In the genomic region with DNA sequence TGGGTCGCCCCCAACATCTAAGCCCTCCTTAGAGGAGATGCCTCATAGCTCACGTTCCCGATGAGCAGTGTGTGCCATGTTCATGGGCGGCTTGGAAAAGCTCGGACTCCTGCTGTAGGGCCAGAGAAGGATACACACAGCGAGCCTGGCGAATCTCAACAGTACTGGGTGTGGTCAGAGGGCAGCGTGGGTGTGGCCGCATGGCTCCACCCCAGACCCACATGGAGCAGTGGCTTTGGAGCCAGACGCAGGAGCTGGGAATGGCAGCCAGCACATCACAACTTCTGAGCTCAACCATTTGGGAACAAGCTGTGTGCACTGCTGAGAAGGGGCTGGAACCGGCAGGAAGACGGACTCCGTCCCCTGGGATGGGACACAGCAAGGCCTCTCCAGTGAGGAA, we compare ENCODE assay signal across 21 cellular contexts. TPM values are rescaled to one million over a fixed set of nuclear protein-coding genes. Genes with fewer than 3 reads are reported as not detected.
"Had no signal": no experiment of that assay in that cellular context is flagged by ENCODE, and none has a peak within 500 bp of the region (broad histone marks: within the 10 kb centered on the region; RNA-seq: fewer than 3 reads in every experiment).

No MANE protein-coding gene starts in this region.

- DNase-seq: activated CD4-positive, alpha-beta T cell treated with anti-CD3 and anti-CD28 coated beads, Interleukin-2, amount 50 U/mL, for 1 hour; activated CD8-positive, alpha-beta memory T cell treated with anti-CD3 and anti-CD28 coated beads for 24 hours; activated naive CD8-positive, alpha-beta T cell treated with anti-CD3 and anti-CD28 coated beads, Interleukin-2, amount 10 ng/mL, durations not matched to agents 7 days and 5 days; brain microvascular endothelial cell; cortex of kidney; effector CD8-positive, alpha-beta T cell; foreskin keratinocyte; head of caudate nucleus; left cardiac atrium; lower lobe of right lung; stimulated activated CD4-positive, alpha-beta T cell treated with anti-CD3 and anti-CD28 coated beads, Interleukin-4, amount 100 ng/mL, for 24 hours; stimulated activated naive CD4-positive, alpha-beta T cell treated with Interleukin-2 at 50 U/mL for 16 hours; testis; upper lobe of left lung had no signal

- H3K4me3 Mint-ChIP-seq: activated naive CD8-positive, alpha-beta T cell treated with anti-CD3 and anti-CD28 coated beads, Interleukin-2, amount 10 ng/mL, durations not matched to agents 7 days and 5 days; central memory CD8-positive, alpha-beta T cell; neural progenitor cell had no signal

- H3K27me3 ChIP-seq: brain microvascular endothelial cell, foreskin keratinocyte, neural progenitor cell, pancreas, testis, upper lobe of left lung had no signal

- H2AFZ ChIP-seq: neural progenitor cell had no signal

- H3K27ac Mint-ChIP-seq: activated naive CD8-positive, alpha-beta T cell treated with anti-CD3 and anti-CD28 coated beads, Interleukin-2, amount 10 ng/mL, durations not matched to agents 7 days and 5 days; neural progenitor cell had no signal

- H3K4me1 ChIP-seq: foreskin keratinocyte, neural progenitor cell, pancreas had no signal

- H3K4me2 ChIP-seq: neural progenitor cell had no signal

- H3K9ac ChIP-seq: neural progenitor cell had no signal

- ATAC-seq: activated CD4-positive, CD25-positive, alpha-beta regulatory T cell treated with anti-CD3 and anti-CD28 coated beads, Interleukin-2, amount 50 U/mL, for 24 hours; foreskin keratinocyte; left cardiac atrium; lower lobe of right lung; pancreas had no signal

- H3K27ac ChIP-seq: brain microvascular endothelial cell, foreskin keratinocyte, lower lobe of right lung, neural progenitor cell, pancreas, testis, upper lobe of left lung had no signal

- H3K4me1 Mint-ChIP-seq: activated naive CD8-positive, alpha-beta T cell treated with anti-CD3 and anti-CD28 coated beads, Interleukin-2, amount 10 ng/mL, durations not matched to agents 7 days and 5 days had no signal

- H3K36me3 ChIP-seq: neural progenitor cell had no signal

- H3K27me3 Mint-ChIP-seq: activated naive CD8-positive, alpha-beta T cell treated with anti-CD3 and anti-CD28 coated beads, Interleukin-2, amount 10 ng/mL, durations not matched to agents 7 days and 5 days; central memory CD8-positive, alpha-beta T cell had no signal

- H3K9me3 ChIP-seq: lower lobe of right lung, pancreas, testis, upper lobe of left lung had no signal

- H3K4me3 ChIP-seq: lower lobe of right lung, neural progenitor cell, pancreas, skin epidermis, testis, upper lobe of left lung had no signal

- H3K9me3 Mint-ChIP-seq: activated naive CD8-positive, alpha-beta T cell treated with anti-CD3 and anti-CD28 coated beads, Interleukin-2, amount 10 ng/mL, durations not matched to agents 7 days and 5 days; central memory CD8-positive, alpha-beta T cell; neural progenitor cell had no signal

RNA-seq across cellular contexts. Expression of gene FUT5, which starts 59.3 kb away (rescaled TPM):
- total RNA-seq: foreskin keratinocyte, left cardiac atrium, lower lobe of right lung, myocyte, pancreas, renal cortical epithelial cell, upper lobe of left lung had no signal
- polyA plus RNA-seq: foreskin keratinocyte, pancreas had no signal
